Comparison of ENCODE assay signal across 20 cellular contexts in genomic region chr14:59677771-59678211, GRCh38.
DNase-seq lines count a peak whose midpoint lies in the region; ATAC-seq, FAIRE-seq and TF ChIP-seq lines count a peak whose summit lies in the region.
"Had no signal": no experiment of that assay in that cellular context is flagged by ENCODE, and none has a peak within 500 bp of the region (broad histone marks: within the 10 kb centered on the region; RNA-seq: fewer than 3 reads in every experiment).

No MANE protein-coding gene starts in this region.

- no peak overlapping the region for H3K9ac ChIP-seq in astrocyte (ENCODE audit: low read length)

- H3K36me3 ChIP-seq in astrocyte (ENCODE audit: insufficient read depth, low read length): no peaks in the 10 kb centered on the region
- H3K36me3 ChIP-seq: stomach had no signal

- H3K27ac ChIP-seq in astrocyte (ENCODE audit: low read depth, low read length): peak overlapping the region; percentile 32
- H3K27ac ChIP-seq: stomach had no signal

- H3K4me1 Mint-ChIP-seq in astrocyte (ENCODE audit: low read depth, unreplicated experiment): peaks cover 5% of the 10 kb centered on the region
- no peaks in the 10 kb centered on the region for H3K4me1 Mint-ChIP-seq in activated CD8-positive, alpha-beta T cell treated with anti-CD3 and anti-CD28 coated beads, Interleukin-2, amount 10 ng/mL, durations not matched to agents 7 days and 5 days (ENCODE audit: low read depth)

- no peak for ATAC-seq in activated CD8-positive, alpha-beta T cell treated with anti-CD3 and anti-CD28 coated beads, Interleukin-2, amount 10 ng/mL, durations not matched to agents 7 days and 5 days
- ATAC-seq in GM18498 (IDR thresholded peaks at IDR 0.05; ENCODE audit: unreplicated experiment) (no peak), HG02870 (IDR thresholded peaks at IDR 0.05; ENCODE audit: unreplicated experiment) (no peak)
- ATAC-seq: right cardiac atrium had no signal

- H3K79me2 ChIP-seq in astrocyte (ENCODE audit: insufficient read depth, low read length): no peaks in the 10 kb centered on the region

- H3K4me3 Mint-ChIP-seq in astrocyte (ENCODE audit: unreplicated experiment): no peak overlapping the region
- H3K4me3 Mint-ChIP-seq in activated CD8-positive, alpha-beta T cell treated with anti-CD3 and anti-CD28 coated beads, Interleukin-2, amount 10 ng/mL, durations not matched to agents 7 days and 5 days: no peak overlapping the region

- peak overlapping the region; percentile 79 for H3K27ac Mint-ChIP-seq in astrocyte (ENCODE audit: unreplicated experiment)
- H3K27ac Mint-ChIP-seq in activated CD8-positive, alpha-beta T cell treated with anti-CD3 and anti-CD28 coated beads, Interleukin-2, amount 10 ng/mL, durations not matched to agents 7 days and 5 days: no peak overlapping the region

- H3K27me3 ChIP-seq in astrocyte (ENCODE audit: insufficient read depth, low read length): no peaks in the 10 kb centered on the region
- H3K27me3 ChIP-seq: stomach had no signal

- DNase-seq in ELR (ENCODE audit: low read depth) (peak; percentile 14), astrocyte (ENCODE audit: low read depth) (peak; percentile 27), iris pigment epithelial cell (ENCODE audit: low read depth) (peak; percentile 88), stromal cell of bone marrow (ENCODE audit: low read depth) (peak; percentile 42), DMS 273 (lab: John Stamatoyannopoulos, UW; ENCODE audit: unreplicated experiment) (no peak)
- DNase-seq in activated CD8-positive, alpha-beta T cell treated with anti-CD3 and anti-CD28 coated beads, Interleukin-2, amount 10 ng/mL, durations not matched to agents 7 days and 5 days: no peak
- DNase-seq: activated CD4-positive, alpha-beta T cell treated with anti-CD3 and anti-CD28 coated beads for 1 hour; activated CD8-positive, alpha-beta memory T cell treated with anti-CD3 and anti-CD28 coated beads, Interleukin-2, amount 50 U/mL, for 48 hours; Calu3; erythroblast; GDM1; NCI-H2081 treated with DMSO at 0.1 percent for 48 hours; NCI-H69; OCI-M1; right cardiac atrium; stomach had no signal

- CTCF ChIA-PET in activated CD8-positive, alpha-beta T cell treated with anti-CD3 and anti-CD28 coated beads, Interleukin-2, amount 10 ng/mL, durations not matched to agents 7 days and 5 days (lab: Charles Lee): interaction anchor here (0.7 kb wide), 1 partner anchor 46 kb away, joined by 3 read pairs; no protein-coding TSS in a partner anchor

- no peaks in the 10 kb centered on the region for H3K36me3 Mint-ChIP-seq in astrocyte (ENCODE audit: low read depth, unreplicated experiment)
- H3K36me3 Mint-ChIP-seq in activated CD8-positive, alpha-beta T cell treated with anti-CD3 and anti-CD28 coated beads, Interleukin-2, amount 10 ng/mL, durations not matched to agents 7 days and 5 days (ENCODE audit: low read depth): no peaks in the 10 kb centered on the region

- H3K4me1 ChIP-seq in astrocyte (ENCODE audit: insufficient read depth, low read length): peaks cover 4% of the 10 kb centered on the region
- H3K4me1 ChIP-seq: stomach had no signal

- H3K4me2 ChIP-seq in astrocyte (ENCODE audit: low read length): peak overlapping the region; percentile 6

- H3K9me3 ChIP-seq in astrocyte (ENCODE audit: insufficient read depth, low read depth, low read length): no peaks in the 10 kb centered on the region

- H4K20me1 ChIP-seq in astrocyte (ENCODE audit: insufficient read depth, low read length): no peaks in the 10 kb centered on the region

- no peaks in the 10 kb centered on the region for H3K9me3 Mint-ChIP-seq in astrocyte (ENCODE audit: unreplicated experiment)
- no peaks in the 10 kb centered on the region for H3K9me3 Mint-ChIP-seq in activated CD8-positive, alpha-beta T cell treated with anti-CD3 and anti-CD28 coated beads, Interleukin-2, amount 10 ng/mL, durations not matched to agents 7 days and 5 days (ENCODE audit: insufficient read depth)

- FAIRE-seq in astrocyte (lab: Jason Lieb, UNC): no peak
- FAIRE-seq: GM12892, islet of Langerhans had no signal

- H3K27me3 Mint-ChIP-seq in astrocyte (ENCODE audit: low read depth, unreplicated experiment): no peaks in the 10 kb centered on the region
- H3K27me3 Mint-ChIP-seq in activated CD8-positive, alpha-beta T cell treated with anti-CD3 and anti-CD28 coated beads, Interleukin-2, amount 10 ng/mL, durations not matched to agents 7 days and 5 days (ENCODE audit: low read depth): peaks cover 7% of the 10 kb centered on the region

- H2AFZ ChIP-seq in astrocyte (ENCODE audit: low read depth, low read length): no peak overlapping the region

- no peak overlapping the region for H3K4me3 ChIP-seq in astrocyte (ENCODE audit: insufficient read depth, low read depth, low read length)
- H3K4me3 ChIP-seq: stomach had no signal

- POLR2A ChIA-PET in activated CD8-positive, alpha-beta T cell treated with anti-CD3 and anti-CD28 coated beads, Interleukin-2, amount 10 ng/mL, durations not matched to agents 7 days and 5 days (lab: Charles Lee): no interaction called here

- TF ChIP-seq CTCF in astrocyte (IDR thresholded peaks at IDR 0.05; ENCODE audit: insufficient read depth, low read depth, low read length): no peak

Comparison
In these comparisons a context has a peak if more than half of its experiments do, and no peak if none do; other contexts are left out.
1. DNase-seq: peak in ELR (single experiment), astrocyte (single experiment), iris pigment epithelial cell (single experiment) and stromal cell of bone marrow (single experiment); none in activated CD8-positive, alpha-beta T cell treated with anti-CD3 and anti-CD28 coated beads, Interleukin-2, amount 10 ng/mL, durations not matched to agents 7 days and 5 days (single experiment) and DMS 273 (single experiment).